ENCODE assay signal across 23 cellular contexts in the genomic region with DNA sequence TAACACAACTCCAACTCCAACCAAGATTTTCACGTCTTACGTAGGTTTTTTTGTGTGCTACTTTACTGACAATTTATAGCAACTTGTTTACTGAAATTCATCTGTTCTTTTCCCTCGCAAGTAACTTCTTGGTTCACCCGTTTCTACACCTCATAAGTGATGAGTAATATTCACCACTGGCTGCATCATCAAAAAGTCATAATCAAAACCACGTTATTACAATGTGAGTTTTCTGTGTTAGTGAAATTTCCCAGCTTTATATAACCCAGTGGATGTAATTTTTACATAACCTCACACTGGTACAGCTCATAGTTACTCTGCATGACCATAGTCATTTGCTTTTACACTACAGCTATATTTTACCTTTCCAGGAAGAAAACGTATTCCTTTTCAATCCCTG.
DNase-seq lines count a peak whose midpoint lies in the region; ATAC-seq and FAIRE-seq lines count a peak whose summit lies in the region.
"Had no signal": no experiment of that assay in that cellular context is flagged by ENCODE, and none has a peak within 500 bp of the region (broad histone marks: within the 10 kb centered on the region; RNA-seq: fewer than 3 reads in every experiment).

No MANE protein-coding gene starts in this region.

- peak; percentile 53 for FAIRE-seq in RCC 7860 (lab: Jason Lieb, UNC)
- FAIRE-seq: GM18507, GM19239 had no signal

- no peak overlapping the region for H3K27ac ChIP-seq in epithelial cell of prostate
- H3K27ac ChIP-seq: BLaER1, cardiac muscle cell, ovary, testis had no signal

- DNase-seq in EL = peak; percentile 42
- peak; percentile 32 for DNase-seq in RCC 7860 (ENCODE audit: low spot score)
- peak; percentile 14 for DNase-seq in epithelial cell of prostate (ENCODE audit: low read depth, low spot score)
- peak; percentile 18 for DNase-seq in myocyte (ENCODE audit: low read depth)
- DNase-seq in pons (ENCODE audit: low spot score) = no peak
- no peak for DNase-seq in NCI-H446 (lab: John Stamatoyannopoulos, UW)
- DNase-seq: activated T-cell treated with anti-CD3 and anti-CD28 coated beads, Interleukin-2, amount 50 U/mL, for 1 hour; foreskin melanocyte; NCI-H2029 treated with DMSO at 0.1 percent for 48 hours; NCI-H510A; ovary; stimulated activated CD4-positive, alpha-beta T cell treated with anti-CD3 and anti-CD28 coated beads, Interleukin-4, amount 100 ng/mL, for 4 hours; stimulated activated CD8-positive, alpha-beta memory T cell treated with anti-CD3 and anti-CD28 coated beads, Interleukin-4, amount 100 ng/mL, for 48 hours; T-cell; testis had no signal

- ATAC-seq in HG02678 (IDR thresholded peaks at IDR 0.05; ENCODE audit: unreplicated experiment) (no peak), GM18519 (IDR thresholded peaks at IDR 0.05; ENCODE audit: low FRiP score, unreplicated experiment) (no peak)
- ATAC-seq: HCT116, left lobe of liver, T-cell had no signal

Comparison
In these comparisons a context has a peak if more than half of its experiments do, and no peak if none do; other contexts are left out.
1. DNase-seq: peak in EL (single experiment), RCC 7860 (single experiment), epithelial cell of prostate (single experiment) and myocyte (single experiment); none in pons (single experiment) and NCI-H446 (0 of 2).